ENCODE assay signal across 20 cellular contexts in genomic region chr2:71699428-71699827, GRCh38.
"Had no signal": no experiment of that assay in that cellular context is flagged by ENCODE, and none has a peak within 500 bp of the region (broad histone marks: within the 10 kb centered on the region; RNA-seq: fewer than 3 reads in every experiment).

No MANE protein-coding gene starts in this region.

- H3K4me3 ChIP-seq: adrenal gland, esophagus squamous epithelium, transverse colon had no signal

- H3K9me3 Mint-ChIP-seq: activated B cell treated with CpG ODN at 0.5 μM for 24 hours; activated CD4-positive, alpha-beta T cell treated with anti-CD3 and anti-CD28 coated beads, Interleukin-2, amount 10 ng/mL, durations not matched to agents 24 days and 14 days; activated naive CD4-positive, alpha-beta T cell treated with anti-CD3 and anti-CD28 coated beads for 36 hours; activated T-helper 1 cell treated with anti-CD3 and anti-CD28 coated beads, Interleukin-12 subunit alpha, Interleukin-12 subunit beta, Interleukin-2, Interleukin-4 antibody, amounts not matched to agents 30 ng/mL and 10 ng/mL and 1 ng/mL, durations not matched to agents 14 hours and 24 hours and 36 hours; central memory CD8-positive, alpha-beta T cell; memory B cell had no signal

- FAIRE-seq: endothelial cell of umbilical vein had no signal

- H3K27ac ChIP-seq: esophagus squamous epithelium, transverse colon had no signal

- H3K36me3 Mint-ChIP-seq: memory B cell had no signal

- H3K27ac Mint-ChIP-seq: activated B cell treated with CpG ODN at 0.5 μM for 24 hours; activated CD4-positive, alpha-beta T cell treated with anti-CD3 and anti-CD28 coated beads, Interleukin-2, amount 10 ng/mL, durations not matched to agents 24 days and 14 days; activated naive CD4-positive, alpha-beta T cell treated with anti-CD3 and anti-CD28 coated beads for 36 hours; activated T-helper 1 cell treated with anti-CD3 and anti-CD28 coated beads, Interleukin-12 subunit alpha, Interleukin-12 subunit beta, Interleukin-2, Interleukin-4 antibody, amounts not matched to agents 30 ng/mL and 10 ng/mL and 1 ng/mL, durations not matched to agents 14 hours and 24 hours and 36 hours; memory B cell; nephron progenitor cell; T-helper 17 cell had no signal

- H3K4me1 ChIP-seq: adrenal gland had no signal

- H3K36me3 ChIP-seq: adrenal gland, esophagus squamous epithelium, transverse colon had no signal

- DNase-seq: activated B cell treated with CpG ODN at 0.5 μM for 24 hours; activated CD4-positive, alpha-beta T cell treated with anti-CD3 and anti-CD28 coated beads, Interleukin-2, amount 10 ng/mL, durations not matched to agents 24 days and 14 days; activated CD8-positive, alpha-beta memory T cell treated with anti-CD3 and anti-CD28 coated beads, Interleukin-2, amount 50 U/mL, for 48 hours; activated naive CD4-positive, alpha-beta T cell treated with anti-CD3 and anti-CD28 coated beads for 36 hours; adrenal gland; cortex of kidney; effector CD8-positive, alpha-beta T cell; esophagus squamous epithelium; glutamatergic neuron; left ventricle myocardium superior; stimulated activated CD4-positive, alpha-beta T cell treated with anti-CD3 and anti-CD28 coated beads, Interleukin-15, amount 100 ng/mL, for 24 hours; stimulated activated CD4-positive, alpha-beta T cell treated with anti-CD3 and anti-CD28 coated beads, Interleukin-4, amount 100 ng/mL, for 1 hour; stimulated activated naive CD4-positive, alpha-beta T cell; T-helper 17 cell; transverse colon had no signal

- H3K4me3 Mint-ChIP-seq: activated B cell treated with CpG ODN at 0.5 μM for 24 hours; activated CD4-positive, alpha-beta T cell treated with anti-CD3 and anti-CD28 coated beads, Interleukin-2, amount 10 ng/mL, durations not matched to agents 24 days and 14 days; activated naive CD4-positive, alpha-beta T cell treated with anti-CD3 and anti-CD28 coated beads for 36 hours; activated T-helper 1 cell treated with anti-CD3 and anti-CD28 coated beads, Interleukin-12 subunit alpha, Interleukin-12 subunit beta, Interleukin-2, Interleukin-4 antibody, amounts not matched to agents 30 ng/mL and 10 ng/mL and 1 ng/mL, durations not matched to agents 14 hours and 24 hours and 36 hours; central memory CD8-positive, alpha-beta T cell; memory B cell; nephron progenitor cell; T-helper 17 cell had no signal

- H3K27me3 ChIP-seq: adrenal gland, esophagus squamous epithelium, transverse colon had no signal

- ATAC-seq: T-helper 17 cell had no signal

- H3K9me3 ChIP-seq: adrenal gland, esophagus squamous epithelium, transverse colon had no signal

- H3K4me1 Mint-ChIP-seq: activated B cell treated with CpG ODN at 0.5 μM for 24 hours; activated CD4-positive, alpha-beta T cell treated with anti-CD3 and anti-CD28 coated beads, Interleukin-2, amount 10 ng/mL, durations not matched to agents 24 days and 14 days; central memory CD8-positive, alpha-beta T cell; memory B cell; T-helper 17 cell had no signal
